10 cellular contexts compared by ENCODE assay signal in genomic region chr6:132919476-132919875, GRCh38.
DNase-seq lines count a peak whose midpoint lies in the region; ATAC-seq and TF ChIP-seq lines count a peak whose summit lies in the region.
"Had no signal": no experiment of that assay in that cellular context is flagged by ENCODE, and none has a peak within 500 bp of the region (broad histone marks: within the 10 kb centered on the region; RNA-seq: fewer than 3 reads in every experiment).

No MANE protein-coding gene starts in this region.

- no peak overlapping the region for H3K9ac ChIP-seq in stomach smooth muscle (ENCODE audit: low read length in 2 of 2)

- H3K27ac Mint-ChIP-seq in HFFc6 = no peak overlapping the region
- H3K27ac Mint-ChIP-seq in stimulated activated naive CD8-positive, alpha-beta T cell treated with anti-CD3 and anti-CD28 coated beads, Interleukin-15, amount 100 ng/mL, for 72 hours = no peak overlapping the region
- H3K27ac Mint-ChIP-seq in progenitor cell of endocrine pancreas = no peak overlapping the region

- H3K9me3 Mint-ChIP-seq in HFFc6 (no peaks in the 10 kb centered on the region), progenitor cell of endocrine pancreas (ENCODE audit: low read depth) (no peaks in the 10 kb centered on the region)
- no peaks in the 10 kb centered on the region for H3K9me3 Mint-ChIP-seq in stimulated activated naive CD8-positive, alpha-beta T cell treated with anti-CD3 and anti-CD28 coated beads, Interleukin-15, amount 100 ng/mL, for 72 hours

- TF ChIP-seq CTCF in HFFc6 (IDR thresholded peaks at IDR 0.05) (no peak), vagina (IDR thresholded peaks at IDR 0.05) (no peak), progenitor cell of endocrine pancreas (IDR thresholded peaks at IDR 0.05; ENCODE audit: unreplicated experiment) (no peak)

- in situ Hi-C loops in T47D (cut with HindIII; ENCODE audit: low pct_unique_long_range_greater_than_20kb, low sequenced_read_pairs) = no loop called here

- H3K9me3 ChIP-seq in stomach smooth muscle (ENCODE audit: control insufficient read depth in 2 of 2, low read length in 2 of 2) (no peaks in the 10 kb centered on the region), vagina (no peaks in the 10 kb centered on the region)

- no peaks in the 10 kb centered on the region for H3K4me1 ChIP-seq in stomach smooth muscle (ENCODE audit: control insufficient read depth, insufficient read depth, low read length)
- H3K4me1 ChIP-seq in vagina = peaks cover 5% of the 10 kb centered on the region

- ATAC-seq in stimulated activated naive CD8-positive, alpha-beta T cell treated with anti-CD3 and anti-CD28 coated beads, Interleukin-15, amount 100 ng/mL, for 72 hours = no peak

- H3K4me3 Mint-ChIP-seq in HFFc6 (no peak overlapping the region), progenitor cell of endocrine pancreas (ENCODE audit: low read depth) (no peak overlapping the region)
- H3K4me3 Mint-ChIP-seq in stimulated activated naive CD8-positive, alpha-beta T cell treated with anti-CD3 and anti-CD28 coated beads, Interleukin-15, amount 100 ng/mL, for 72 hours = no peak overlapping the region

- H3K4me1 Mint-ChIP-seq in HFFc6 (ENCODE audit: low read depth) (no peaks in the 10 kb centered on the region), progenitor cell of endocrine pancreas (ENCODE audit: low read depth) (peaks cover 5% of the 10 kb centered on the region)
- no peaks in the 10 kb centered on the region for H3K4me1 Mint-ChIP-seq in stimulated activated naive CD8-positive, alpha-beta T cell treated with anti-CD3 and anti-CD28 coated beads, Interleukin-15, amount 100 ng/mL, for 72 hours

- H3K36me3 Mint-ChIP-seq in HFFc6 (ENCODE audit: low read depth) (no peaks in the 10 kb centered on the region), progenitor cell of endocrine pancreas (ENCODE audit: insufficient read depth) (no peaks in the 10 kb centered on the region)

- H3K36me3 ChIP-seq in stomach smooth muscle (ENCODE audit: control insufficient read depth in 2 of 2, insufficient read depth in 2 of 2, low read length in 2 of 2) (no peaks in the 10 kb centered on the region), vagina (no peaks in the 10 kb centered on the region)

- DNase-seq in HFFc6 (peak; percentile 48), T47D (ENCODE audit: low read depth in 1 of 2, low spot score in 1 of 2) (peak; percentile 5 to 68), left kidney (ENCODE audit: low read depth, low spot score) (peak; percentile 68), mesenteric fat pad (ENCODE audit: low spot score) (no peak), vagina (ENCODE audit: extremely low spot score in 2 of 2) (no peak), progenitor cell of endocrine pancreas (ENCODE audit: low spot score, unreplicated experiment) (no peak)
- DNase-seq in stimulated activated naive CD8-positive, alpha-beta T cell treated with anti-CD3 and anti-CD28 coated beads, Interleukin-15, amount 100 ng/mL, for 72 hours = no peak
- DNase-seq: activated effector memory CD4-positive, alpha-beta T cell treated with anti-CD3 and anti-CD28 coated beads, Interleukin-2, amount 50 U/mL, for 16 hours had no signal

- no peaks in the 10 kb centered on the region for H3K27me3 ChIP-seq in stomach smooth muscle (ENCODE audit: control insufficient read depth in 1 of 2, insufficient read depth in 2 of 2, low read length in 2 of 2)
- no peaks in the 10 kb centered on the region for H3K27me3 ChIP-seq in vagina

- H3K27ac ChIP-seq in stomach smooth muscle (ENCODE audit: low read length) (no peak overlapping the region), vagina (no peak overlapping the region)
- H3K27ac ChIP-seq: SK-N-MC had no signal

- peaks cover 3% of the 10 kb centered on the region; the same call in 1 of the 2 replicates for H3K27me3 Mint-ChIP-seq in HFFc6 (ENCODE audit: insufficient read depth)
- peaks cover 20% of the 10 kb centered on the region for H3K27me3 Mint-ChIP-seq in stimulated activated naive CD8-positive, alpha-beta T cell treated with anti-CD3 and anti-CD28 coated beads, Interleukin-15, amount 100 ng/mL, for 72 hours
- H3K27me3 Mint-ChIP-seq in progenitor cell of endocrine pancreas = no peaks in the 10 kb centered on the region

- H3K4me3 ChIP-seq in stomach smooth muscle (ENCODE audit: low read length in 2 of 2) = peak overlapping the region; percentile 3 to 46
- peak overlapping the region in 1 of 2 donors; percentile 15 for H3K4me3 ChIP-seq in vagina
- H3K4me3 ChIP-seq: SK-N-MC had no signal

- TF ChIP-seq POLR2A in vagina (IDR thresholded peaks at IDR 0.05) = no peak

- intact Hi-C loops in vagina (cut with DNase I) = loop anchor here (5.0 kb wide), 1 partner anchor 57 kb away; no protein-coding TSS in a partner anchor

Comparison
In these comparisons a context has a peak if more than half of its experiments do, and no peak if none do; other contexts are left out.
1. DNase-seq: peak in HFFc6 (single experiment), T47D (2 of 2) and left kidney (single experiment); none in mesenteric fat pad (single experiment), stimulated activated naive CD8-positive, alpha-beta T cell treated with anti-CD3 and anti-CD28 coated beads, Interleukin-15, amount 100 ng/mL, for 72 hours (0 of 2), vagina (0 of 2) and progenitor cell of endocrine pancreas (single experiment).